21 cellular contexts compared by ENCODE assay signal in the genomic region with DNA sequence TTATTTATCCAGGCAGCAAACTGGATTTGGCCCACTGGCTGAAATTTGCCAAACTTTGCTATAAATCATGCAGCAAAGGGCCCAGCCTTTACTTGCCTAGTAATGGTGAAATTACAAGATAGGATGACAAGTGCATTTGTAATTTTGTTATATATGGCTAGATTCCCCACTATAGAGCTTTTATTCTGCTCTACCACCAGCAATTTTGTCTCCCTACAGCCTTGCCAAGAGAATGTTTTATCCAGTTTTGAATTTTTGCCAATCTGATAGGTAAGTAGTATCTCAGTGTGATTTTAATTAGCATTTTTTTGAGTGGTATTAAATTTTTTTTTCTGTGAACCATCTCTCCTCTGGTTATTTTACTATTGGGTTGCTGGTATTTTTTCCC.
"Had no signal": no experiment of that assay in that cellular context is flagged by ENCODE, and none has a peak within 500 bp of the region (broad histone marks: within the 10 kb centered on the region; RNA-seq: fewer than 3 reads in every experiment).

No MANE protein-coding gene starts in this region.

- DNase-seq: kidney glomerular epithelial cell; left cardiac atrium; lower lobe of right lung; mammary epithelial cell; mesenchymal stem cell; naive thymus-derived CD8-positive, alpha-beta T cell; pancreas; retina; stimulated activated CD4-positive, alpha-beta T cell treated with anti-CD3 and anti-CD28 coated beads, Interleukin-12 subunit alpha, Interleukin-12 subunit beta, amount 100 ng/mL, for 4 hours; stimulated activated CD4-positive, alpha-beta T cell treated with anti-CD3 and anti-CD28 coated beads, Interleukin-15, amount 100 ng/mL, for 24 hours; stimulated activated CD4-positive, alpha-beta T cell treated with anti-CD3 and anti-CD28 coated beads, Interleukin-2, amount 100 ng/mL, for 24 hours; stimulated activated CD4-positive, alpha-beta T cell treated with anti-CD3 and anti-CD28 coated beads, Interleukin-4, amount 100 ng/mL, for 1 hour; stimulated activated naive B cell treated with anti-CD40 and anti-IgM and Interleukin-4, amounts not matched to agents 10 μg/mL and 1 μg/mL and 100 μg/mL, for 72 hours; stimulated activated naive CD8-positive, alpha-beta T cell treated with anti-CD3 and anti-CD28 coated beads, Interleukin-15, Interleukin-2, amounts not matched to agents 100 U/mL and 50 U/mL, for 24 hours; tibial artery; upper lobe of right lung had no signal

- H3K4me2 ChIP-seq: hepatocyte had no signal

- H3K27ac ChIP-seq: hepatocyte, lower lobe of right lung, pancreas, prostate gland, skin epidermis, stomach, thoracic aorta, tibial artery, upper lobe of right lung had no signal

- H3K27me3 ChIP-seq: hepatocyte, pancreas, stomach, tibial artery, upper lobe of right lung had no signal

- H3K79me2 ChIP-seq: hepatocyte had no signal

- H3K4me1 ChIP-seq: lower lobe of right lung, prostate gland, upper lobe of right lung had no signal

- H3K9me3 ChIP-seq: lower lobe of right lung, pancreas, prostate gland, stomach, thoracic aorta, tibial artery, upper lobe of right lung had no signal

- H2AFZ ChIP-seq: hepatocyte had no signal

- H3K36me3 ChIP-seq: lower lobe of right lung, pancreas, prostate gland, stomach, thoracic aorta, tibial artery, upper lobe of right lung had no signal

- H3K4me3 ChIP-seq: hepatocyte, lower lobe of right lung, pancreas, prostate gland, skin epidermis, stomach, thoracic aorta, tibial artery, upper lobe of right lung had no signal
